ENCODE assay signal across 7 cellular contexts in the genomic region with DNA sequence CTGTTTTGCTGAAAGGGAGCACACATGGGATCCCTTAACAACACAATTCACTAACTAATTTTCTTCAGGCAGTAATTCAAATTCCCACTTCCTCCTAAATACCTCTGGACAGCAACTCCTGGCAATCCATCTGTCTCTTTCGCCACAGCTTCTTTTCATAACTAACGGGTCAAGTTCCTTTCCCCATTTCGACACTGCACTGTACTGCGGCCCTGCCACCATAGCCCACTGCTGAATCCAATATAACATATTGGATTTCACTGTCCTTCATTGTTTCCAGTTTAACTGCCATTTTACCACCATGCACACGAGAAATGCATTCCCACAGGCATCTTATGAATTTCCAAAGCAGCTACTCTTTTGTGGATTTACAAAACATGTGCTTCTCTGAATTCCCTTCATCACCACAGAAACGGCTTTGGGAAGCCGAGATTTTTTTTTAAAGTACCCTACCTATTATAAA. TPM values are rescaled to one million over a fixed set of nuclear protein-coding genes. Genes with fewer than 3 reads are reported as not detected.
DNase-seq lines count a peak whose midpoint lies in the region; ATAC-seq, FAIRE-seq and TF ChIP-seq lines count a peak whose summit lies in the region.

No MANE protein-coding gene starts in this region.

- H3K27ac ChIP-seq in right lobe of liver (peak overlapping the region; percentile 91 to 93 (median 92)), aorta (ENCODE audit: low read depth in 1 of 2, low read length in 2 of 2) (no peak overlapping the region)

- ATAC-seq in right lobe of liver (peak; percentile 47 to 67 (median 52)), aorta (ENCODE audit: low FRiP score) (peak; percentile 31)
- ATAC-seq in activated CD4-positive, CD25-positive, alpha-beta regulatory T cell treated with anti-CD3 and anti-CD28 coated beads, Interleukin-2, amount 50 U/mL, for 24 hours = no peak

- TF ChIP-seq POLR2A in right lobe of liver (IDR thresholded peaks at IDR 0.05) = peak; percentile 30

- TF ChIP-seq CTCF in cardiac fibroblast (IDR thresholded peaks at IDR 0.05; ENCODE audit: low read depth, low read length) = no peak
- TF ChIP-seq CTCF in right lobe of liver (IDR thresholded peaks at IDR 0.05) = no peak

- no peaks in the 10 kb centered on the region for H3K9me3 ChIP-seq in right lobe of liver
- H3K9me3 ChIP-seq in aorta (ENCODE audit: control insufficient read depth, low read length) = no peaks in the 10 kb centered on the region

- H3K4me1 ChIP-seq in right lobe of liver = peaks cover 0 to 31% (median 11%) of the 10 kb centered on the region in 4 donors
- no peaks in the 10 kb centered on the region for H3K4me1 ChIP-seq in aorta (ENCODE audit: control insufficient read depth in 1 of 2, insufficient read depth in 2 of 2, low read length in 2 of 2)

- WGBS in right lobe of liver (ENCODE audit: insufficient coverage, low coverage, low lambda C conversion rate, missing lambda C conversion rate) = 2% methylated on average over 7 of the region's 7 CpGs
- 1% methylated on average over 7 of the region's 7 CpGs for WGBS in aorta, 2 donors

- no peak for DNase-seq in GM19239 (ENCODE audit: insufficient read length, low spot score)
- DNase-seq in NCI-H345 treated with DMSO at 0.1 percent for 48 hours (lab: John Stamatoyannopoulos, UW; ENCODE audit: unreplicated experiment) = peak; percentile 29
- peak; percentile 76 to 88 for DNase-seq in cardiac fibroblast (ENCODE audit: low read depth in 2 of 2)
- peak; percentile 54 to 79 (median 58) for DNase-seq in right lobe of liver
- peak in 1 of 2 donors; percentile 59 for DNase-seq in aorta
- DNase-seq in stimulated activated CD4-positive, alpha-beta T cell treated with anti-CD3 and anti-CD28 coated beads, Interleukin-1b, Interleukin-23, amount 100 ng/mL, for 48 hours = no peak

- H3K4me3 ChIP-seq in cardiac fibroblast (replicated peaks in 1 of 2; ENCODE audit: low read depth in 2 of 2, low read length in 2 of 2) = peak overlapping the region; percentile 76 to 82
- H3K4me3 ChIP-seq in right lobe of liver = peak overlapping the region; percentile 73 to 88 (median 84)
- peak overlapping the region; percentile 57 to 76 for H3K4me3 ChIP-seq in aorta (ENCODE audit: low read length in 2 of 2)

- no peaks in the 10 kb centered on the region for H3K36me3 ChIP-seq in right lobe of liver
- H3K36me3 ChIP-seq in aorta (ENCODE audit: control insufficient read depth in 1 of 2, insufficient read depth in 2 of 2, low read length in 1 of 2) = no peaks in the 10 kb centered on the region

- FAIRE-seq in GM19239 (lab: Jason Lieb, UNC) = peak; percentile 39

- intact Hi-C loops in right lobe of liver (cut with DNase I) = no loop called here
- intact Hi-C loops in aorta (cut with DNase I) = loop anchor here in 1 of 2 donors (5.0 kb wide), 2 partner anchors 89 to 144 kb away; partner anchors contain the start of gene SMIM29

- H3K27me3 ChIP-seq in right lobe of liver (no peaks in the 10 kb centered on the region), aorta (ENCODE audit: control insufficient read depth in 1 of 2, insufficient read depth in 2 of 2, low read length in 1 of 2) (no peaks in the 10 kb centered on the region)

RNA-seq across cellular contexts. Expression of gene NUDT3, which starts 1.4 kb away (rescaled TPM):
- total RNA-seq in right lobe of liver (10 to 100 TPM; 14.5 to 22.7 (median 16.7) TPM), aorta (10 to 100 TPM; 47.3 to 50.2 TPM)
- 10 to 100 TPM; 15.5 to 19.9 TPM for polyA plus RNA-seq in aorta

RNA-seq across cellular contexts. Expression of gene RPS10, which starts 34.8 kb away (rescaled TPM):
- total RNA-seq in right lobe of liver (100 to 1,000 TPM; 355 to 727 (median 398) TPM), aorta (100 to 1,000 TPM; 835 to 876 TPM)
- polyA plus RNA-seq in aorta = 1,000 to 10,000 TPM; 2,619 to 4,721 TPM

Comparison
In these comparisons a context has a peak if more than half of its experiments do, and no peak if none do; other contexts are left out.
1. DNase-seq: peak in NCI-H345 treated with DMSO at 0.1 percent for 48 hours (single experiment), cardiac fibroblast (2 of 2) and right lobe of liver (3 of 3); none in GM19239 (single experiment) and stimulated activated CD4-positive, alpha-beta T cell treated with anti-CD3 and anti-CD28 coated beads, Interleukin-1b, Interleukin-23, amount 100 ng/mL, for 48 hours (single experiment).
2. ATAC-seq: peak in right lobe of liver (4 of 4) and aorta (single experiment); none in activated CD4-positive, CD25-positive, alpha-beta regulatory T cell treated with anti-CD3 and anti-CD28 coated beads, Interleukin-2, amount 50 U/mL, for 24 hours (0 of 2).
3. H3K27ac ChIP-seq: peak in right lobe of liver (3 of 3); none in aorta (0 of 2).
4. Peak in every context shown above with its lines, with median percentiles within 50 percentile points of each other: H3K4me3 ChIP-seq.